In the genomic region with DNA sequence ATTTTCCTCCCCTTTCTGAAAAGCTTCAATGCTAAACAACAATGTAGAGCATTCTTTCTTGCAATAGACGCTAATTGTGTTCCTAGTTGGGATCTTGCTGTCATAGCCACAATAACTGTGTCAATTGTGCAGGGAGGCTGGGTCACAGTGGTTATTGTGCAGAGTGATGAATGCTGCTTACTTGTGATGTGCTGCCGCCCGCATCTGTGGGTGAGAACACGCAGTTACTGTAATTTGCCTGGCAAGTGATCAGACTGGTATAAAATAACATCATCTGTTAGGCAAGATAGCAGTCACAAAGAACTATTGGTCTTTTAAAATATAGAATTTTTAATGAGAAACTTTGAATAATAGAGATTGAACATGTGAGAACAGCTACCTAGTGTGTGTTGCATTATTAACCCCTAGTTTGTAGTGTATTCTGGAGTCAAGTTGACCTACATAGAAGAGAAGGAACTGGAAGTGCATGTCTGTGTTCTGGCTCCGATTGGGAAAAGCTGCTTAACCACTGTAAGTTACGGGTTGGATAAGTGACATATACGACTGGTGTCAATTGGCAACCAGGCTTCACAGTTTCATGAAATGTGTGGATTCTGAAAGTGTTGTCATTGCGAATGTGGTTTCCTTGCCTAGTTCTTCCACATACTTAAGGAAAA, we compare ENCODE assay signal across 25 cellular contexts.
DNase-seq lines count a peak whose midpoint lies in the region; ATAC-seq lines count a peak whose summit lies in the region.
"Had no signal": no experiment of that assay in that cellular context is flagged by ENCODE, and none has a peak within 500 bp of the region (broad histone marks: within the 10 kb centered on the region; RNA-seq: fewer than 3 reads in every experiment).

No MANE protein-coding gene starts in this region.

- peak overlapping the region; percentile 94 for H3K27ac ChIP-seq in cingulate gyrus (ENCODE audit: low read depth, low read length)
- H3K27ac ChIP-seq: 22Rv1, body of pancreas, epithelial cell of prostate, gastrocnemius medialis, Peyer's patch, sigmoid colon, upper lobe of left lung had no signal

- no peak for ATAC-seq in HG03378 (IDR thresholded peaks at IDR 0.05; ENCODE audit: unreplicated experiment)
- ATAC-seq: activated naive CD4-positive, alpha-beta T cell treated with anti-CD3 and anti-CD28 coated beads, Interleukin-2, amount 50 U/mL, for 72 hours; activated T-cell treated with anti-CD3 and anti-CD28 coated beads, Interleukin-2, amount 50 U/mL, for 72 hours; body of pancreas; HepG2; SK-N-SH treated with all-trans-retinoic acid at 6 μM for 48 hours; stimulated activated naive CD8-positive, alpha-beta T cell treated with anti-CD3 and anti-CD28 coated beads, Interleukin-15, Interleukin-2, amounts not matched to agents 100 U/mL and 50 U/mL, for 24 hours had no signal

- DNase-seq in DMS 273 (lab: John Stamatoyannopoulos, UW; ENCODE audit: unreplicated experiment) = peak; percentile 7
- no peak for DNase-seq in DMS 273 treated with DMSO at 0.1 percent for 48 hours (lab: John Stamatoyannopoulos, UW)
- peak; percentile 94 for DNase-seq in midbrain (lab: John Stamatoyannopoulos, UW)
- DNase-seq in superior temporal gyrus (ENCODE audit: extremely low spot score) = peak; percentile 98
- DNase-seq in glomerular visceral epithelial cell (ENCODE audit: extremely low spot score) = no peak
- no peak for DNase-seq in activated gamma-delta T cell treated with Interleukin-2 at 50 U/mL for 16 hours
- DNase-seq: activated CD8-positive, alpha-beta memory T cell treated with anti-CD3 and anti-CD28 coated beads for 24 hours; activated T-cell treated with anti-CD3 and anti-CD28 coated beads, Interleukin-2, amount 50 U/mL, for 72 hours; BE2C; body of pancreas; gastrocnemius medialis; NCI-H1436; NK-92 treated with Interleukin-12 subunit alpha and Interleukin-12 subunit beta, amount 100 ng/mL, for 24 hours; Peyer's patch; sigmoid colon; stimulated activated naive CD8-positive, alpha-beta T cell treated with anti-CD3 and anti-CD28 coated beads, Interleukin-15, Interleukin-2, amounts not matched to agents 100 U/mL and 50 U/mL, for 24 hours; T1000; upper lobe of left lung had no signal

Comparison
In these comparisons a context has a peak if more than half of its experiments do, and no peak if none do; other contexts are left out.
1. DNase-seq: peak in DMS 273 (single experiment), midbrain (single experiment) and superior temporal gyrus (single experiment); none in DMS 273 treated with DMSO at 0.1 percent for 48 hours (single experiment), glomerular visceral epithelial cell (single experiment) and activated gamma-delta T cell treated with Interleukin-2 at 50 U/mL for 16 hours (single experiment).